ENCODE assay signal across 9 cellular contexts in genomic region chr4:114384629-114385028, GRCh38.
DNase-seq lines count a peak whose midpoint lies in the region; ATAC-seq and TF ChIP-seq lines count a peak whose summit lies in the region.
"Had no signal": no experiment of that assay in that cellular context is flagged by ENCODE, and none has a peak within 500 bp of the region (broad histone marks: within the 10 kb centered on the region; RNA-seq: fewer than 3 reads in every experiment).

No MANE protein-coding gene starts in this region.

- ATAC-seq in HG03520 (IDR thresholded peaks at IDR 0.05; ENCODE audit: unreplicated experiment) (no peak), GM21529 (IDR thresholded peaks at IDR 0.05; ENCODE audit: unreplicated experiment) (no peak)

- H3K4me3 ChIP-seq in LNCaP clone FGC (ENCODE audit: low read depth, low read length): no peak overlapping the region
- H3K4me3 ChIP-seq: SJSA1 had no signal

- no peaks in the 10 kb centered on the region for H3K4me1 Mint-ChIP-seq in brain

- no peaks in the 10 kb centered on the region for H3K27me3 Mint-ChIP-seq in brain

- H3K4me3 Mint-ChIP-seq in brain: no peak overlapping the region

- H3K27ac Mint-ChIP-seq in brain: no peak overlapping the region

- peak; percentile 53 for DNase-seq in EL
- peak; percentile 14 for DNase-seq in LNCaP clone FGC (ENCODE audit: low read depth)
- DNase-seq in midbrain (lab: John Stamatoyannopoulos, UW): peak; percentile 50
- DNase-seq in central memory CD4-positive, alpha-beta T cell: no peak
- DNase-seq in OCI-M2 (lab: John Stamatoyannopoulos, UW; ENCODE audit: unreplicated experiment): no peak

- H3K9me3 Mint-ChIP-seq in brain: no peaks in the 10 kb centered on the region

- no peaks in the 10 kb centered on the region for H3K36me3 Mint-ChIP-seq in brain

- peak; percentile 60 for TF ChIP-seq CTCF in LNCaP clone FGC (IDR thresholded peaks at IDR 0.05; ENCODE audit: control insufficient read depth, extremely low read depth, insufficient read depth)
- peak; percentile 78 to 86 for TF ChIP-seq CTCF in brain (conservative IDR thresholded peaks at IDR 0.05)

Comparison
In these comparisons a context has a peak if more than half of its experiments do, and no peak if none do; other contexts are left out.
1. DNase-seq: peak in EL (single experiment), LNCaP clone FGC (single experiment) and midbrain (single experiment); none in central memory CD4-positive, alpha-beta T cell (single experiment) and OCI-M2 (single experiment).